9 cellular contexts compared by ENCODE assay signal in the genomic region with DNA sequence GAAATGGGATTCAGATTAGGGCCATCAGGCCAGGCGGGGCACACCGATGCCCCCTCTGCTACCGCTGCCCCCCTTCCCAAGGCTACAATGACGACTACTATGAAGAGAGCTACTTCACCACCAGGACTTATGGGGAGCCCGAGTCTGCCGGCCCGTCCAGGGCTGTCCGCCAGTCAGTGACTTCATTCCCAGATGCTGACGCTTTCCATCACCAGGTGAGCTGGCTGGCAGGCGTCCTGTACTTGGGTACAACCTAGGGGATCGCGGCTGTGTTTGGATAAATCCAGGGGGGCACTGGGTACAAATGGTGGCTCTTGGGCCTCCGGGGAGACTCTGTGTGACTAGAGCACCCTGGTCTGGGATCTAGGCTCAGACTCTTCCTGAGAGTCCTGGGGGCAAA. TPM values are rescaled to one million over a fixed set of nuclear protein-coding genes. Genes with fewer than 3 reads are reported as not detected.
DNase-seq lines count a peak whose midpoint lies in the region; ATAC-seq and TF ChIP-seq lines count a peak whose summit lies in the region.
"Had no signal": no experiment of that assay in that cellular context is flagged by ENCODE, and none has a peak within 500 bp of the region (broad histone marks: within the 10 kb centered on the region; RNA-seq: fewer than 3 reads in every experiment).

No MANE protein-coding gene starts in this region.

- peak overlapping the region; percentile 77 for H3K4me3 Mint-ChIP-seq in activated naive CD4-positive, alpha-beta T cell treated with anti-CD3 and anti-CD28 coated beads, Interleukin-2, amount 10 ng/mL, durations not matched to agents 7 days and 5 days

- H3K4me1 Mint-ChIP-seq in activated naive CD4-positive, alpha-beta T cell treated with anti-CD3 and anti-CD28 coated beads, Interleukin-2, amount 10 ng/mL, durations not matched to agents 7 days and 5 days, result peaks cover 22% of the 10 kb centered on the region

- H3K4me1 ChIP-seq in lung (ENCODE audit: control insufficient read depth in 2 of 2, insufficient read depth in 2 of 2, low read length in 2 of 2) (peaks cover 0 to 7% of the 10 kb centered on the region in 2 donors), urinary bladder (ENCODE audit: insufficient read depth) (no peaks in the 10 kb centered on the region)

- H3K27ac Mint-ChIP-seq in activated naive CD4-positive, alpha-beta T cell treated with anti-CD3 and anti-CD28 coated beads, Interleukin-2, amount 10 ng/mL, durations not matched to agents 7 days and 5 days, result peak overlapping the region; percentile 91

- H3K4me3 ChIP-seq in brain microvascular endothelial cell (ENCODE audit: low read depth, low read length) (peak overlapping the region; percentile 70), lung (peak overlapping the region; percentile 68), urinary bladder (ENCODE audit: low read depth, low read length) (peak overlapping the region; percentile 76)

- CTCF ChIA-PET in activated naive CD4-positive, alpha-beta T cell treated with anti-CD3 and anti-CD28 coated beads, Interleukin-2, amount 10 ng/mL, durations not matched to agents 7 days and 5 days (lab: Charles Lee), result no interaction called here

- H3K27ac ChIP-seq in brain microvascular endothelial cell (peak overlapping the region; percentile 98), lung (ENCODE audit: low read depth in 1 of 2, low read length in 1 of 2) (peak overlapping the region; percentile 97 to 99), urinary bladder (ENCODE audit: low read depth) (peak overlapping the region; percentile 99)

- H3K9me3 ChIP-seq in lung (ENCODE audit: control insufficient read depth in 2 of 2, insufficient read depth in 1 of 2, low read length in 1 of 2), result peaks cover 0 to 4% of the 10 kb centered on the region in 2 donors

- H3K36me3 Mint-ChIP-seq in activated naive CD4-positive, alpha-beta T cell treated with anti-CD3 and anti-CD28 coated beads, Interleukin-2, amount 10 ng/mL, durations not matched to agents 7 days and 5 days, result peaks cover 6% of the 10 kb centered on the region

- ATAC-seq in lung (ENCODE audit: insufficient read depth, low FRiP score), result no peak

- 57 to 59% methylated on average over 13 of the region's 13 CpGs for WGBS in lung, 2 donors
- WGBS in urinary bladder, result 29% methylated on average over 13 of the region's 13 CpGs

- H3K9me3 Mint-ChIP-seq in activated naive CD4-positive, alpha-beta T cell treated with anti-CD3 and anti-CD28 coated beads, Interleukin-2, amount 10 ng/mL, durations not matched to agents 7 days and 5 days, result no peaks in the 10 kb centered on the region

- no peak for DNase-seq in activated naive CD4-positive, alpha-beta T cell treated with anti-CD3 and anti-CD28 coated beads, Interleukin-2, amount 10 ng/mL, durations not matched to agents 7 days and 5 days
- DNase-seq in activated naive CD4-positive, alpha-beta T cell treated with Interleukin-2 at 50 U/mL for 16 hours, result no peak
- no peak for DNase-seq in brain microvascular endothelial cell
- DNase-seq in lung (ENCODE audit: low spot score), result no peak
- no peak for DNase-seq in ecto neural progenitor cell (ENCODE audit: low spot score)
- DNase-seq in SIG-M5 (lab: John Stamatoyannopoulos, UW), result no peak
- no peak for DNase-seq in NCI-H2227 treated with DMSO at 0.1 percent for 48 hours (lab: John Stamatoyannopoulos, UW)
- DNase-seq: NCI-H524 had no signal

- H3K27me3 ChIP-seq in brain microvascular endothelial cell (replicated peaks) (no peaks in the 10 kb centered on the region), lung (ENCODE audit: control insufficient read depth, insufficient read depth) (no peaks in the 10 kb centered on the region)

- H3K36me3 ChIP-seq in brain microvascular endothelial cell (replicated peaks), result no peaks in the 10 kb centered on the region
- no peaks in the 10 kb centered on the region for H3K36me3 ChIP-seq in lung (ENCODE audit: control insufficient read depth in 2 of 2, insufficient read depth in 2 of 2, low read length in 2 of 2)
- H3K36me3 ChIP-seq in urinary bladder (ENCODE audit: insufficient read depth), result no peaks in the 10 kb centered on the region

- TF ChIP-seq CTCF in brain microvascular endothelial cell (IDR thresholded peaks at IDR 0.05; ENCODE audit: low read depth, low read length, missing control alignments), result no peak
- TF ChIP-seq CTCF in lung (IDR thresholded peaks at IDR 0.05; ENCODE audit: control extremely low read depth, extremely low read depth), result no peak

- in situ Hi-C loops in brain microvascular endothelial cell (cut with HindIII; ENCODE audit: low pct_ligation_motif_present, low sequenced_read_pairs), result no loop called here

- no peaks in the 10 kb centered on the region for H3K27me3 Mint-ChIP-seq in activated naive CD4-positive, alpha-beta T cell treated with anti-CD3 and anti-CD28 coated beads, Interleukin-2, amount 10 ng/mL, durations not matched to agents 7 days and 5 days

RNA-seq across cellular contexts. Expression of a gene that starts 1.1 kb away (rescaled TPM):
- total RNA-seq in lung (10 to 100 TPM; 33.0 to 66.9 TPM), urinary bladder (25.9 TPM)
- polyA plus RNA-seq in lung (100 to 1,000 TPM in 1 of 2 donors, 10 to 100 TPM in 1; 82.7 to 108 TPM), urinary bladder (138 TPM)

RNA-seq across cellular contexts. Expression of a gene that starts 5.7 kb away (rescaled TPM):
- total RNA-seq in lung, result 1,000 to 10,000 TPM in 1 of 2 donors, 100 to 1,000 TPM in 1; 602 to 1,802 TPM
- polyA plus RNA-seq in lung, result 100 to 1,000 TPM; 645 to 783 TPM
- 1,306 TPM for total RNA-seq in urinary bladder
- 6,054 TPM for polyA plus RNA-seq in urinary bladder

RNA-seq across cellular contexts. Expression of a gene that starts 18.0 kb away (rescaled TPM):
- total RNA-seq in lung, result 1,000 to 10,000 TPM; 2,479 to 3,133 TPM
- polyA plus RNA-seq in lung, result 1,000 to 10,000 TPM; 4,111 to 4,258 TPM
- 3,691 TPM for total RNA-seq in urinary bladder
- 5,631 TPM for polyA plus RNA-seq in urinary bladder

RNA-seq across cellular contexts. Expression of a gene that starts 28.9 kb away (rescaled TPM):
- total RNA-seq in lung (10 to 100 TPM; 12.5 to 41.0 TPM), urinary bladder (11.9 TPM)
- polyA plus RNA-seq in lung (10 to 100 TPM; 28.2 to 52.3 TPM), urinary bladder (22.3 TPM)

RNA-seq across cellular contexts. Expression of a gene that starts 31.2 kb away (rescaled TPM):
- total RNA-seq in lung (10 to 100 TPM; 28.4 to 48.9 TPM), urinary bladder (13.4 TPM)
- polyA plus RNA-seq in lung (10 to 100 TPM; 39.7 to 61.2 TPM), urinary bladder (33.4 TPM)
